In genomic region chr5:95717439-95717838, GRCh38 we compare ENCODE assay signal across 22 cellular contexts. TPM values are rescaled to one million over a fixed set of nuclear protein-coding genes. Genes with fewer than 3 reads are reported as not detected.
"Had no signal": no experiment of that assay in that cellular context is flagged by ENCODE, and none has a peak within 500 bp of the region (broad histone marks: within the 10 kb centered on the region; RNA-seq: fewer than 3 reads in every experiment).

No MANE protein-coding gene starts in this region.

- H3K36me3 Mint-ChIP-seq: memory B cell; naive B cell; stimulated activated memory B cell treated with anti-CD40 and anti-IgM and Interleukin-4, amounts not matched to agents 10 μg/mL and 1 μg/mL and 100 μg/mL, for 72 hours had no signal

- H3K9me3 Mint-ChIP-seq: immature natural killer cell; memory B cell; naive B cell; nephron; stimulated activated memory B cell treated with anti-CD40 and anti-IgM and Interleukin-4, amounts not matched to agents 10 μg/mL and 1 μg/mL and 100 μg/mL, for 72 hours; stimulated activated naive CD8-positive, alpha-beta T cell treated with anti-CD3 and anti-CD28 coated beads, Interleukin-15, Interleukin-2, amounts not matched to agents 100 ng/mL and 50 ng/mL, for 24 hours had no signal

- H3K36me3 ChIP-seq: colonic mucosa, pancreas, tibial artery, upper lobe of right lung, vagina had no signal

- H3K9me3 ChIP-seq: colonic mucosa, pancreas, tibial artery, upper lobe of right lung, vagina had no signal

- H3K4me3 ChIP-seq: colonic mucosa, pancreas, tibial artery, upper lobe of right lung, vagina had no signal

- H3K27me3 Mint-ChIP-seq: memory B cell, naive B cell, progenitor cell of endocrine pancreas had no signal

- H3K4me1 Mint-ChIP-seq: memory B cell; naive B cell; stimulated activated memory B cell treated with anti-CD40 and anti-IgM and Interleukin-4, amounts not matched to agents 10 μg/mL and 1 μg/mL and 100 μg/mL, for 72 hours had no signal

- H3K27ac Mint-ChIP-seq: immature natural killer cell; memory B cell; naive B cell; nephron; progenitor cell of endocrine pancreas; stimulated activated memory B cell treated with anti-CD40 and anti-IgM and Interleukin-4, amounts not matched to agents 10 μg/mL and 1 μg/mL and 100 μg/mL, for 72 hours; stimulated activated naive CD8-positive, alpha-beta T cell treated with anti-CD3 and anti-CD28 coated beads, Interleukin-15, Interleukin-2, amounts not matched to agents 100 ng/mL and 50 ng/mL, for 24 hours had no signal

- H3K4me1 ChIP-seq: tibial artery, upper lobe of right lung, vagina had no signal

- H3K27me3 ChIP-seq: colonic mucosa, pancreas, tibial artery, upper lobe of right lung, vagina had no signal

- H3K4me3 Mint-ChIP-seq: immature natural killer cell; memory B cell; naive B cell; nephron; stimulated activated memory B cell treated with anti-CD40 and anti-IgM and Interleukin-4, amounts not matched to agents 10 μg/mL and 1 μg/mL and 100 μg/mL, for 72 hours; stimulated activated naive CD8-positive, alpha-beta T cell treated with anti-CD3 and anti-CD28 coated beads, Interleukin-15, Interleukin-2, amounts not matched to agents 100 ng/mL and 50 ng/mL, for 24 hours had no signal

- DNase-seq: colonic mucosa; dermis blood vessel endothelial cell; immature natural killer cell; left cardiac atrium; midbrain; occipital lobe; pancreas; right cardiac atrium; stimulated activated CD4-positive, alpha-beta T cell treated with anti-CD3 and anti-CD28 coated beads, Interleukin-4, amount 100 ng/mL, for 1 hour; stimulated activated CD8-positive, alpha-beta memory T cell treated with anti-CD3 and anti-CD28 coated beads, Interleukin-4, amount 100 ng/mL, for 48 hours; tibial artery; upper lobe of right lung had no signal

- H3K27ac ChIP-seq: foreskin keratinocyte, pancreas, tibial artery, upper lobe of right lung, vagina had no signal

- ATAC-seq: left cardiac atrium, right cardiac atrium had no signal

RNA-seq across cellular contexts. Expression of gene SPATA9, which starts 34.6 kb away (rescaled TPM):
- total RNA-seq: dermis blood vessel endothelial cell, endothelial cell of umbilical vein, foreskin keratinocyte, progenitor cell of endocrine pancreas, upper lobe of right lung, vagina had no signal
- polyA plus RNA-seq: foreskin keratinocyte, keratinocyte had no signal
